8 cellular contexts compared by ENCODE assay signal in the genomic region with DNA sequence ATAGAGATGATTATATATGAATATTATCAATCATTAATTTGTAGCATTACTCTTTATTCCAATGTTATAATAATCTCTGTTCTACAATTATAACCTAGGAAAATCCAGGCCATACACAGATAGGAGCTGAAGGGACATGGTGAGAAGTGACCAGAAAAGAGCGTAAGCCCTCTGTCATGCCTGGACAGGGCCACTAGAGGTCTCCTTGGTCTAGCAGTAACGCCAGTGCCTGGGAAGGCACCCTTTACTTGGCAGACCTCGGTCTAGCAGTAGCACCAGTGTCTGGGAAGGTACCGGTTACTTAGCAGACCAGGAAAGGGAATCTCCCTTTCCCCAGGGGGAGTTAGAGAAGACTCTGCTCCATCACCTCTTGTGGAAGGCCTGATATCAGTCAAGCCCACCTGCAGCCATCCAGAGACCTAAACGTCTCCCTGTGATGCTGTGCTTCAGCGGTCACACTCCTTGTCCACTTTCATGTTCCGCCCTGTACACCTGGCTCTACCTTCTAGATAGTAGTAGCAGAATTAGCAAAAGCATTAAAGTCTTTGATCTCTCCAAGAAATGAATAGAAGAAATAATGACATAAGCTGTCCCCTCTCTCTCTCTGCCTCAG.
DNase-seq lines count a peak whose midpoint lies in the region; ATAC-seq, FAIRE-seq and TF ChIP-seq lines count a peak whose summit lies in the region.

No MANE protein-coding gene starts in this region.

- H3K79me2 ChIP-seq in DND-41 (ENCODE audit: insufficient read depth, low read length) (no peaks in the 10 kb centered on the region), OCI-LY3 (ENCODE audit: low read length) (no peaks in the 10 kb centered on the region)

- no peak overlapping the region for H3K4me3 ChIP-seq in DND-41 (ENCODE audit: low read depth in 1 of 2, low read length in 2 of 2)
- no peak overlapping the region for H3K4me3 ChIP-seq in OCI-LY3 (ENCODE audit: low read length)

- H3K27me3 ChIP-seq in DND-41 (ENCODE audit: insufficient read depth, low read length, poor library complexity), result no peaks in the 10 kb centered on the region
- no peaks in the 10 kb centered on the region for H3K27me3 ChIP-seq in OCI-LY3 (ENCODE audit: low read depth, low read length)

- H3K4me1 ChIP-seq in DND-41 (ENCODE audit: insufficient read depth, low read length) (no peaks in the 10 kb centered on the region), OCI-LY3 (ENCODE audit: low read length) (no peaks in the 10 kb centered on the region)

- H3K9ac ChIP-seq in DND-41 (ENCODE audit: low read depth, low read length) (no peak overlapping the region), OCI-LY3 (ENCODE audit: low read length) (no peak overlapping the region)

- FAIRE-seq in GM19239 (lab: Jason Lieb, UNC), result peak; percentile 72

- TF ChIP-seq CTCF in DND-41 (IDR thresholded peaks at IDR 0.05; ENCODE audit: borderline replicate concordance, extremely low read depth, low read length, poor library complexity, severe bottlenecking) (peak; percentile 58), OCI-LY3 (IDR thresholded peaks at IDR 0.05; ENCODE audit: low read depth, low read length) (peak; percentile 78)

- no peak overlapping the region for H2AFZ ChIP-seq in DND-41 (ENCODE audit: low read depth, low read length)
- 0 out of 2 replicates have a peak overlapping the region, but pooled peaks have one; percentile 56 for H2AFZ ChIP-seq in OCI-LY3 (ENCODE audit: low read depth, low read length)

- no peaks in the 10 kb centered on the region for H4K20me1 ChIP-seq in DND-41 (ENCODE audit: insufficient read depth, low read length)
- no peaks in the 10 kb centered on the region for H4K20me1 ChIP-seq in OCI-LY3 (ENCODE audit: insufficient read depth, low read length)

- H3K4me2 ChIP-seq in DND-41 (ENCODE audit: insufficient read depth, low read length) (no peak overlapping the region), OCI-LY3 (ENCODE audit: low read length) (peak overlapping the region; percentile 46)

- H3K9me3 ChIP-seq in DND-41 (ENCODE audit: insufficient read depth, low read length, severe bottlenecking), result no peaks in the 10 kb centered on the region
- H3K9me3 ChIP-seq in OCI-LY3 (ENCODE audit: insufficient read depth, low read length), result no peaks in the 10 kb centered on the region

- DNase-seq in DND-41 (peak; percentile 12), GM19239 (ENCODE audit: insufficient read length, low spot score) (no peak), dermis blood vessel endothelial cell (peak; percentile 35), mucosa of gallbladder (ENCODE audit: low spot score) (peak; percentile 29), cerebellar nuclear complex (lab: John Stamatoyannopoulos, UW) (no peak), DMS79 treated with DMSO at 0.1 percent for 48 hours (lab: John Stamatoyannopoulos, UW) (no peak)

- no peak overlapping the region for H3K27ac ChIP-seq in DND-41 (ENCODE audit: low read length)
- H3K27ac ChIP-seq in OCI-LY3 (ENCODE audit: low read length), result no peak overlapping the region

- H3K36me3 ChIP-seq in DND-41 (ENCODE audit: insufficient read depth, low read length) (no peaks in the 10 kb centered on the region), OCI-LY3 (replicated peaks; ENCODE audit: low read depth, low read length) (no peaks in the 10 kb centered on the region)

- ATAC-seq in DND-41 (ENCODE audit: insufficient read depth, low read depth) (no peak), HG03103 (IDR thresholded peaks at IDR 0.05; ENCODE audit: low read depth, unreplicated experiment) (peak; percentile 90)

Comparison
In these comparisons a context has a peak if more than half of its experiments do, and no peak if none do; other contexts are left out.
1. DNase-seq: peak in DND-41 (single experiment), dermis blood vessel endothelial cell (single experiment) and mucosa of gallbladder (single experiment); none in GM19239 (single experiment), cerebellar nuclear complex (0 of 2) and DMS79 treated with DMSO at 0.1 percent for 48 hours (single experiment).